Comparison of ENCODE assay signal across 27 cellular contexts in the genomic region with DNA sequence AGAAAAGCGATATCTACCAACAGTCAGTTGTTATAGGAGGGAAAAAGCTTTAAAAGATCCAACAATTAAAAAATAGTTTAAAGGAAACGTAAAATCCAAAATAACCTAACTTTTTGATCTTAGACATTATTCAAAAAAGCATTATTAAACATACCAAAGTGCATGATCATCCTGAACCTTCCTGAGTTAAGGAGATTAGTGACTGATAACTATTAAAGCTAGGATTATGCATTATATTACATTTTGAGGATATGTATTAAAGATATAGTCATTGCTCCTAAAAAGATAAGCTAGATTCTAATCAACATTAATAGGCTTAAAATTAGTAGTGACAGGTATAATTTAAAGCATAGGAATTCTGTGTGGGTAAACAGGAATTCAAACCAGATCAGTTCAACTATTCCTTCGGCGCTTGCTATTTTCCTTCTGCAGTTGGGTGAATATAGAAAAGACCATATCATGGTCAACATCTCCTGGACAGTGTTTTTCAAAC.
"Had no signal": no experiment of that assay in that cellular context is flagged by ENCODE, and none has a peak within 500 bp of the region (broad histone marks: within the 10 kb centered on the region; RNA-seq: fewer than 3 reads in every experiment).

No MANE protein-coding gene starts in this region.

- H3K4me1 Mint-ChIP-seq: endodermal cell had no signal

- H3K4me1 ChIP-seq: colonic mucosa, esophagus squamous epithelium, foreskin keratinocyte, gastrocnemius medialis, gastroesophageal sphincter, heart right ventricle had no signal

- FAIRE-seq: endometrium, frontal cortex had no signal

- H3K4me2 ChIP-seq: hepatocyte had no signal

- H3K9me3 Mint-ChIP-seq: dendritic cell treated with granulocyte-macrophage colony-stimulating factor and Interleukin-4, amounts not matched to agents 40 ng/mL and 50 ng/mL, for 4 days; endodermal cell had no signal

- H3K4me3 ChIP-seq: colonic mucosa, coronary artery, dorsolateral prefrontal cortex, esophagus muscularis mucosa, esophagus squamous epithelium, gastrocnemius medialis, gastroesophageal sphincter, heart left ventricle, heart right ventricle, hepatocyte had no signal

- H3K79me2 ChIP-seq: hepatocyte had no signal

- H3K4me3 Mint-ChIP-seq: dendritic cell treated with granulocyte-macrophage colony-stimulating factor and Interleukin-4, amounts not matched to agents 40 ng/mL and 50 ng/mL, for 4 days; effector memory CD8-positive, alpha-beta T cell; endodermal cell had no signal

- H2AFZ ChIP-seq: hepatocyte had no signal

- DNase-seq: cortex of kidney; dermis blood vessel endothelial cell; dorsolateral prefrontal cortex; effector CD4-positive, alpha-beta T cell; effector CD8-positive, alpha-beta T cell; effector memory CD4-positive, alpha-beta T cell; effector memory CD8-positive, alpha-beta T cell; endodermal cell; erythroblast; esophagus squamous epithelium; foreskin keratinocyte; gastrocnemius medialis; glutamatergic neuron; head of caudate nucleus; heart left ventricle; heart right ventricle; hippocampal formation had no signal

- H3K27ac Mint-ChIP-seq: dendritic cell treated with granulocyte-macrophage colony-stimulating factor and Interleukin-4, amounts not matched to agents 40 ng/mL and 50 ng/mL, for 4 days; effector memory CD8-positive, alpha-beta T cell; endodermal cell had no signal

- H3K27ac ChIP-seq: colonic mucosa, coronary artery, dorsolateral prefrontal cortex, epithelial cell of prostate, esophagus muscularis mucosa, esophagus squamous epithelium, foreskin keratinocyte, gastrocnemius medialis, gastroesophageal sphincter, heart left ventricle, heart right ventricle, hepatocyte had no signal

- H3K9me3 ChIP-seq: colonic mucosa, esophagus muscularis mucosa, esophagus squamous epithelium, gastrocnemius medialis, gastroesophageal sphincter, heart left ventricle, heart right ventricle had no signal

- ATAC-seq: effector memory CD8-positive, alpha-beta T cell; esophagus mucosa; gastrocnemius medialis; gastroesophageal sphincter; heart left ventricle had no signal

- H3K27me3 Mint-ChIP-seq: dendritic cell treated with granulocyte-macrophage colony-stimulating factor and Interleukin-4, amounts not matched to agents 40 ng/mL and 50 ng/mL, for 4 days; effector memory CD8-positive, alpha-beta T cell had no signal

- H3K36me3 ChIP-seq: colonic mucosa, esophagus muscularis mucosa, esophagus squamous epithelium, gastrocnemius medialis, gastroesophageal sphincter, heart left ventricle, heart right ventricle had no signal

- H3K27me3 ChIP-seq: colonic mucosa, dorsolateral prefrontal cortex, esophagus muscularis mucosa, esophagus squamous epithelium, gastrocnemius medialis, gastroesophageal sphincter, heart left ventricle, heart right ventricle, hepatocyte had no signal
